ENCODE assay signal across 12 cellular contexts in the genomic region with DNA sequence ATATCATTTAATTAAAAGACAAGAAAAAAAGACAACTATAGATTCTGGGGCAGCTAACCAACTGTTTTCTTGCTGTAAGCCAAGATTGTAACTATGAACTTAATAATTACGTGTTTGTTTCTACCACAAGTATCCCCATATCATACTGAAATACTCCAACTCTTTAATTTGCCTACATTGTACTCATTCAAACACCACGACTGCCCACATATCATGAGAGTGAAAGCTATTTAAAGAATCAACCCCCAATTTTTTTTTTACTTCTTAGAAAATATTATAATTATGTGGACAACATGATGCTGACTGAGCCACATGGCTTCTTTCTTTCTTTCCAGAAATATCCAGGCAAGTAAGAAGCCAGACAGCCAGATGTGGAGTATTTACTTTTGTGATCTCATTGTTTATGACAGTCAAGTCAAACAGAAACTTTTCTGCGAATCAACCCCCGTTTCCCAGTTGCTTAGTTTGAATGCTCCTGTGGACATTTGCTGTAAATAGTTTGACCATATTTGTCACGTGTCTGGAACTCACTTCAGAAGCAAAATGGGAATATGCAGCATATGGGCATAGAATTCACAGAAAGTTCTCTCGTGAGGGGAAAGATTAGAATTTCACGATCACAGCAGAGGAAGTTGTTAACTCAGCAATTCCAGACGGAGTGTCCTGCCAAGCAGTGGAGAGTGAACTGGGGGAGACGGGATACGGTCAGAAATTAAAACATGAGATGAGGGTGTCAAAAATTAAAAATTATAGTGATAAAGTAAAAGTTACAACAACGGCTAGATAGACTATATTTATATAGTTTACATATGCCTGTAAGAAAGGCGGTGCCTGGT.
A peak's percentile ranks its signal among the peaks of the same experiment; 100 is the strongest.
DNase-seq lines count a peak whose midpoint lies in the region; ATAC-seq, FAIRE-seq and TF ChIP-seq lines count a peak whose summit lies in the region.
"Had no signal": no experiment of that assay in that cellular context is flagged by ENCODE, and none has a peak within 500 bp of the region (broad histone marks: within the 10 kb centered on the region; RNA-seq: fewer than 3 reads in every experiment).

No MANE protein-coding gene starts in this region.

- ATAC-seq in right cardiac atrium: no peak
- no peak for ATAC-seq in GM18505 (IDR thresholded peaks at IDR 0.05; ENCODE audit: unreplicated experiment)
- no peak for ATAC-seq in stimulated activated memory B cell treated with anti-CD40 and anti-IgM and Interleukin-4, amounts not matched to agents 10 μg/mL and 1 μg/mL and 100 μg/mL, for 72 hours

- 29% methylated on average over 12 of the region's 12 CpGs for WGBS in right cardiac atrium
- WGBS in small intestine, 3 donors: 26 to 30% (median 29%) methylated on average over 12 of the region's 12 CpGs

- TF ChIP-seq CTCF in GM13976 (IDR thresholded peaks at IDR 0.05; ENCODE audit: borderline replicate concordance, control extremely low read depth, extremely low read depth, insufficient read depth, missing control alignments): no peak

- H3K4me1 Mint-ChIP-seq in stimulated activated memory B cell treated with anti-CD40 and anti-IgM and Interleukin-4, amounts not matched to agents 10 μg/mL and 1 μg/mL and 100 μg/mL, for 72 hours: no peaks in the 10 kb centered on the region

- DNase-seq in GM13976 (ENCODE audit: low spot score) (peak; percentile 8), adipocyte (ENCODE audit: low read depth) (peak; percentile 42), right cardiac atrium (no peak), small intestine (peak; percentile 16), RCC 7860 (ENCODE audit: low spot score) (no peak)
- DNase-seq in activated T-cell treated with anti-CD3 and anti-CD28 coated beads, Interleukin-2, amount 50 U/mL, for 1 hour: no peak
- DNase-seq: adrenal gland, Calu3, NCI-H2227 treated with DMSO at 0.1 percent for 48 hours had no signal

- H3K27ac Mint-ChIP-seq in stimulated activated memory B cell treated with anti-CD40 and anti-IgM and Interleukin-4, amounts not matched to agents 10 μg/mL and 1 μg/mL and 100 μg/mL, for 72 hours: no peak overlapping the region

- peaks cover 8% of the 10 kb centered on the region for H3K4me1 ChIP-seq in adipocyte (ENCODE audit: control insufficient read depth, insufficient read depth, low read length)
- H3K4me1 ChIP-seq in right cardiac atrium (ENCODE audit: control insufficient read depth, insufficient read depth, low read length): no peaks in the 10 kb centered on the region
- no peaks in the 10 kb centered on the region for H3K4me1 ChIP-seq in small intestine (ENCODE audit: control insufficient read depth in 2 of 2, insufficient read depth in 1 of 2, low read depth in 1 of 2, low read length in 1 of 2)
- H3K4me1 ChIP-seq: adrenal gland had no signal

- H3K9me3 Mint-ChIP-seq in stimulated activated memory B cell treated with anti-CD40 and anti-IgM and Interleukin-4, amounts not matched to agents 10 μg/mL and 1 μg/mL and 100 μg/mL, for 72 hours: peaks cover 3% of the 10 kb centered on the region

- in situ Hi-C loops in GM13976 (cut with MboI; ENCODE audit: low sequenced_read_pairs, unreplicated experiment): no loop called here

- no peaks in the 10 kb centered on the region for H3K27me3 Mint-ChIP-seq in stimulated activated memory B cell treated with anti-CD40 and anti-IgM and Interleukin-4, amounts not matched to agents 10 μg/mL and 1 μg/mL and 100 μg/mL, for 72 hours

- H3K4me3 Mint-ChIP-seq in stimulated activated memory B cell treated with anti-CD40 and anti-IgM and Interleukin-4, amounts not matched to agents 10 μg/mL and 1 μg/mL and 100 μg/mL, for 72 hours: no peak overlapping the region

- peak overlapping the region; percentile 70 for H3K9ac ChIP-seq in adipocyte (ENCODE audit: low read length)

- H3K27ac ChIP-seq in right cardiac atrium (ENCODE audit: low read length): no peak overlapping the region
- H3K27ac ChIP-seq in small intestine (ENCODE audit: low read depth in 1 of 2, low read length in 1 of 2): peak overlapping the region in 1 of 2 donors; percentile 33
- H3K27ac ChIP-seq: adrenal gland, neutrophil had no signal

- H3K4me3 ChIP-seq in adipocyte (ENCODE audit: low read length) (peak overlapping the region; percentile 81), right cardiac atrium (ENCODE audit: low read length) (peak overlapping the region; percentile 52), small intestine (ENCODE audit: low read depth in 1 of 2, low read length in 2 of 2) (no peak overlapping the region)

- no peak for FAIRE-seq in small intestine (lab: Jason Lieb, UNC)
- no peak for FAIRE-seq in RCC 7860 (lab: Jason Lieb, UNC)

- intact Hi-C loops in right cardiac atrium (cut with DNase I): no loop called here

- H3K36me3 ChIP-seq in adipocyte (ENCODE audit: control insufficient read depth, insufficient read depth, low read length, severe bottlenecking) (no peaks in the 10 kb centered on the region), small intestine (ENCODE audit: control insufficient read depth in 2 of 2, insufficient read depth in 2 of 2, low read length in 2 of 2) (no peaks in the 10 kb centered on the region)
- H3K36me3 ChIP-seq: adrenal gland, neutrophil had no signal

- H3K9me3 ChIP-seq in adipocyte (ENCODE audit: control insufficient read depth, low read length): no peaks in the 10 kb centered on the region
- no peaks in the 10 kb centered on the region for H3K9me3 ChIP-seq in right cardiac atrium (ENCODE audit: control insufficient read depth, low read length)
- H3K9me3 ChIP-seq in small intestine (ENCODE audit: control insufficient read depth, low read depth): no peaks in the 10 kb centered on the region
- H3K9me3 ChIP-seq: adrenal gland, neutrophil had no signal

- H3K27me3 ChIP-seq in adipocyte (replicated peaks; ENCODE audit: control insufficient read depth, insufficient read depth, low read length) (no peaks in the 10 kb centered on the region), right cardiac atrium (ENCODE audit: control insufficient read depth, insufficient read depth) (no peaks in the 10 kb centered on the region), small intestine (ENCODE audit: control insufficient read depth in 2 of 2, insufficient read depth in 2 of 2, low read length in 2 of 2) (no peaks in the 10 kb centered on the region)
- H3K27me3 ChIP-seq: adrenal gland, neutrophil had no signal

- TF ChIP-seq POLR2A in GM18505 (IDR thresholded peaks at IDR 0.05; ENCODE audit: borderline replicate concordance, extremely low read depth, insufficient read depth, insufficient read length): no peak

- H3K36me3 Mint-ChIP-seq in stimulated activated memory B cell treated with anti-CD40 and anti-IgM and Interleukin-4, amounts not matched to agents 10 μg/mL and 1 μg/mL and 100 μg/mL, for 72 hours: no peaks in the 10 kb centered on the region

Comparison
In these comparisons a context has a peak if more than half of its experiments do, and no peak if none do; other contexts are left out.
1. DNase-seq: peak in GM13976 (single experiment), adipocyte (single experiment) and small intestine (single experiment); none in right cardiac atrium (0 of 3), RCC 7860 (single experiment) and activated T-cell treated with anti-CD3 and anti-CD28 coated beads, Interleukin-2, amount 50 U/mL, for 1 hour (single experiment).
2. H3K4me3 ChIP-seq: peak in adipocyte (single experiment) and right cardiac atrium (single experiment); none in small intestine (0 of 2).